In the genomic region with DNA sequence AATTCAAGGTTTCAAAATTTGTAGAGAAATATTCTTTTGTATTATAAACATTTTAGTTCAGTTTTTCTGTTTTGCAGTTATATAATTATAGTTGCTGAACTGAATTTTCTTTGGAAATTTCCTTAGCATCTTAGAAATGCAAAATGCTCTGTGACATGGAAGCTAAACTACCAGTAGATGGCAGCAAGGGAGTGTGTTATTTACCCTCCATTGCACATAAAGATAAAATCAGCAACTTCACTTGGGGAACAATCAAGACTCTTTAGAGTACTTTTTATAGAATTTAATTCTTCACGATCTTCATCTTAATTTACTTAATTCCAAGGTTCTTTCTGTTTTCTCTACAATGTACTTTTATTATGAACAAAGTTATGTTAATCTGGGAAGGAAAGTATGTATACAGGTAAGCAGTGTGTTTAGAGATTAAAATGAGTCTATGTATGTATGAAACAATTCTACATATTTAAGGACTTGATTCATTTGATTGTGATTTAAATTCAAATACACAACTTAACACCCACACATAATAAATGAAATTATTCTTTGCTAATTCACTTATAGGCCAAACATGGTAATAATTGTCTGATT, we compare ENCODE assay signal across 9 cellular contexts.
DNase-seq lines count a peak whose midpoint lies in the region; ATAC-seq and TF ChIP-seq lines count a peak whose summit lies in the region.
"Had no signal": no experiment of that assay in that cellular context is flagged by ENCODE, and none has a peak within 500 bp of the region (broad histone marks: within the 10 kb centered on the region; RNA-seq: fewer than 3 reads in every experiment).

No MANE protein-coding gene starts in this region.

- no peak overlapping the region for H3K27ac ChIP-seq in CD4-positive, CD25-positive, alpha-beta regulatory T cell (ENCODE audit: insufficient read depth, low read length, poor library complexity, severe bottlenecking)
- no peak overlapping the region for H3K27ac ChIP-seq in PC-3 (ENCODE audit: low read length)
- no peak overlapping the region for H3K27ac ChIP-seq in neural cell (ENCODE audit: low read length)

- CTCF ChIA-PET in PC-3 (lab: Charles Lee), result interaction anchor here (0.7 to 1.0 kb wide), 3 partner anchors 56 to 403 kb away, joined by 3 to 5 read pairs (median 4); no protein-coding TSS in a partner anchor

- no peak overlapping the region for H3K4me3 ChIP-seq in CD4-positive, CD25-positive, alpha-beta regulatory T cell (ENCODE audit: low read depth, low read length)
- H3K4me3 ChIP-seq in PC-3 (ENCODE audit: low read length) (no peak overlapping the region), neural cell (ENCODE audit: low read length) (no peak overlapping the region)

- ATAC-seq in CD4-positive, CD25-positive, alpha-beta regulatory T cell (ENCODE audit: low read depth in 2 of 2), result no peak
- peak; percentile 60 for ATAC-seq in GM19035 (IDR thresholded peaks at IDR 0.05; ENCODE audit: unreplicated experiment)
- ATAC-seq in PC-3, result peak; percentile 62
- no peak for ATAC-seq in stimulated activated memory B cell treated with anti-CD40 and anti-IgM and Interleukin-4, amounts not matched to agents 10 μg/mL and 1 μg/mL and 100 μg/mL, for 72 hours

- H3K36me3 ChIP-seq in CD4-positive, CD25-positive, alpha-beta regulatory T cell (ENCODE audit: control insufficient read depth, insufficient read depth, low read length), result no peaks in the 10 kb centered on the region
- H3K36me3 ChIP-seq in PC-3 (ENCODE audit: low read depth, low read length) (no peaks in the 10 kb centered on the region), neural cell (ENCODE audit: insufficient read depth, low read length) (no peaks in the 10 kb centered on the region)

- H2AFZ ChIP-seq in PC-3 (ENCODE audit: low read length) (no peak overlapping the region), neural cell (ENCODE audit: low read depth, low read length) (no peak overlapping the region)

- H3K9me2 ChIP-seq in PC-3 (replicated peaks; ENCODE audit: low read length) (no peaks in the 10 kb centered on the region), neural cell (ENCODE audit: insufficient read depth, low read length) (no peaks in the 10 kb centered on the region)

- no peak overlapping the region for H3K4me3 Mint-ChIP-seq in CD4-positive, CD25-positive, alpha-beta regulatory T cell
- no peak overlapping the region for H3K4me3 Mint-ChIP-seq in endothelial cell (ENCODE audit: unreplicated experiment)
- no peak overlapping the region for H3K4me3 Mint-ChIP-seq in stimulated activated memory B cell treated with anti-CD40 and anti-IgM and Interleukin-4, amounts not matched to agents 10 μg/mL and 1 μg/mL and 100 μg/mL, for 72 hours
- H3K4me3 Mint-ChIP-seq: IgD-negative memory B cell had no signal

- H3K79me2 ChIP-seq in PC-3 (ENCODE audit: low read length) (no peaks in the 10 kb centered on the region), neural cell (replicated peaks; ENCODE audit: insufficient read depth, low read length) (no peaks in the 10 kb centered on the region)

- no peaks in the 10 kb centered on the region for H3K4me1 ChIP-seq in CD4-positive, CD25-positive, alpha-beta regulatory T cell (ENCODE audit: control insufficient read depth, insufficient read depth, low read length, poor library complexity, severe bottlenecking)
- no peaks in the 10 kb centered on the region for H3K4me1 ChIP-seq in PC-3 (ENCODE audit: insufficient read depth, low read length)

- intact Hi-C loops in PC-3 (cut with micrococcal nuclease), result loop anchor here (1.0 to 5.0 kb wide), 7 partner anchors 55 to 1070 kb away; partner anchors contain the start of gene THSD7A

- TF ChIP-seq CTCF in PC-3 (conservative IDR thresholded peaks at IDR 0.05; ENCODE audit: low read depth, low read length) (peak; percentile 87), endothelial cell (IDR thresholded peaks at IDR 0.05; ENCODE audit: unreplicated experiment) (peak; percentile 46), neural cell (IDR thresholded peaks at IDR 0.05; ENCODE audit: poor library complexity, severe bottlenecking) (peak; percentile 83)

- no peak for TF ChIP-seq EP300 in Ishikawa (IDR thresholded peaks at IDR 0.05; ENCODE audit: borderline replicate concordance)
- no peak for TF ChIP-seq EP300 in neural cell (conservative IDR thresholded peaks at IDR 0.05; ENCODE audit: poor library complexity, severe bottlenecking)

- no peaks in the 10 kb centered on the region for H3K27me3 ChIP-seq in CD4-positive, CD25-positive, alpha-beta regulatory T cell (ENCODE audit: control insufficient read depth, insufficient read depth, low read length)
- H3K27me3 ChIP-seq in PC-3 (ENCODE audit: low read length) (no peaks in the 10 kb centered on the region), neural cell (ENCODE audit: insufficient read depth, low read depth, low read length) (no peaks in the 10 kb centered on the region)

- no peaks in the 10 kb centered on the region for H3K27me3 Mint-ChIP-seq in CD4-positive, CD25-positive, alpha-beta regulatory T cell
- peaks cover 1% of the 10 kb centered on the region for H3K27me3 Mint-ChIP-seq in endothelial cell (ENCODE audit: unreplicated experiment)
- H3K27me3 Mint-ChIP-seq in stimulated activated memory B cell treated with anti-CD40 and anti-IgM and Interleukin-4, amounts not matched to agents 10 μg/mL and 1 μg/mL and 100 μg/mL, for 72 hours, result no peaks in the 10 kb centered on the region
- H3K27me3 Mint-ChIP-seq: IgD-negative memory B cell had no signal

- no peaks in the 10 kb centered on the region for H3K4me1 Mint-ChIP-seq in CD4-positive, CD25-positive, alpha-beta regulatory T cell
- no peaks in the 10 kb centered on the region for H3K4me1 Mint-ChIP-seq in endothelial cell (ENCODE audit: unreplicated experiment)
- H3K4me1 Mint-ChIP-seq in stimulated activated memory B cell treated with anti-CD40 and anti-IgM and Interleukin-4, amounts not matched to agents 10 μg/mL and 1 μg/mL and 100 μg/mL, for 72 hours, result no peaks in the 10 kb centered on the region
- H3K4me1 Mint-ChIP-seq: IgD-negative memory B cell had no signal

- no peak overlapping the region for H3K9ac ChIP-seq in PC-3 (ENCODE audit: low read length)
- no peak overlapping the region for H3K9ac ChIP-seq in neural cell (ENCODE audit: low read length)

- POLR2A ChIA-PET in PC-3 (lab: Charles Lee; ENCODE audit: unreplicated experiment), result no interaction called here

- H3K9me3 ChIP-seq in CD4-positive, CD25-positive, alpha-beta regulatory T cell (ENCODE audit: control insufficient read depth in 2 of 2, low read length in 2 of 2), result no peaks in the 10 kb centered on the region
- H3K9me3 ChIP-seq in PC-3 (ENCODE audit: low read length) (no peaks in the 10 kb centered on the region), neural cell (ENCODE audit: low read length) (no peaks in the 10 kb centered on the region)

- no TSS peak for BruUV-seq in PC-3 (replicated peaks; lab: Mats Ljungman, UMichigan)

- H3F3A ChIP-seq in PC-3 (ENCODE audit: low read length, unreplicated experiment), result no peaks in the 10 kb centered on the region
- H3F3A ChIP-seq in neural cell (ENCODE audit: insufficient read depth, low read length, poor library complexity, severe bottlenecking), result peaks cover 2% of the 10 kb centered on the region

- peak in 2 of 3 donors; percentile 5 to 36 for DNase-seq in CD4-positive, CD25-positive, alpha-beta regulatory T cell
- DNase-seq in PC-3, result peak; percentile 74
- DNase-seq in endothelial cell (ENCODE audit: low spot score), result peak; percentile 9
- DNase-seq in activated gamma-delta T cell treated with Interleukin-2 at 50 U/mL for 16 hours, result no peak

- no peaks in the 10 kb centered on the region for H3K36me3 Mint-ChIP-seq in CD4-positive, CD25-positive, alpha-beta regulatory T cell
- peaks cover 6% of the 10 kb centered on the region for H3K36me3 Mint-ChIP-seq in endothelial cell (ENCODE audit: low read depth, unreplicated experiment)
- H3K36me3 Mint-ChIP-seq in stimulated activated memory B cell treated with anti-CD40 and anti-IgM and Interleukin-4, amounts not matched to agents 10 μg/mL and 1 μg/mL and 100 μg/mL, for 72 hours, result no peaks in the 10 kb centered on the region
- H3K36me3 Mint-ChIP-seq: IgD-negative memory B cell had no signal

- no peak overlapping the region for H3K4me2 ChIP-seq in PC-3 (ENCODE audit: low read length)
- no peak overlapping the region for H3K4me2 ChIP-seq in neural cell (ENCODE audit: low read length)

- no peak overlapping the region for H3K27ac Mint-ChIP-seq in CD4-positive, CD25-positive, alpha-beta regulatory T cell
- H3K27ac Mint-ChIP-seq in endothelial cell (ENCODE audit: unreplicated experiment), result no peak overlapping the region
- no peak overlapping the region for H3K27ac Mint-ChIP-seq in stimulated activated memory B cell treated with anti-CD40 and anti-IgM and Interleukin-4, amounts not matched to agents 10 μg/mL and 1 μg/mL and 100 μg/mL, for 72 hours
- H3K27ac Mint-ChIP-seq: IgD-negative memory B cell had no signal

- H4K20me1 ChIP-seq in PC-3 (ENCODE audit: low read length) (no peaks in the 10 kb centered on the region), neural cell (ENCODE audit: insufficient read depth) (no peaks in the 10 kb centered on the region)

- H3K9me3 Mint-ChIP-seq in CD4-positive, CD25-positive, alpha-beta regulatory T cell, result peaks cover 0 to 1% (median 0%) of the 10 kb centered on the region in 7 donors
- H3K9me3 Mint-ChIP-seq in endothelial cell (ENCODE audit: unreplicated experiment), result no peaks in the 10 kb centered on the region
- H3K9me3 Mint-ChIP-seq in stimulated activated memory B cell treated with anti-CD40 and anti-IgM and Interleukin-4, amounts not matched to agents 10 μg/mL and 1 μg/mL and 100 μg/mL, for 72 hours, result no peaks in the 10 kb centered on the region
- H3K9me3 Mint-ChIP-seq: IgD-negative memory B cell had no signal

- peak; percentile 93 for TF ChIP-seq RAD21 in Ishikawa (IDR thresholded peaks at IDR 0.05; ENCODE audit: low read depth)
- peak; percentile 91 for TF ChIP-seq RAD21 in neural cell (conservative IDR thresholded peaks at IDR 0.05)

TF ChIP-seq in Ishikawa, 13 proteins besides CTCF, POLR2A, EP300 and RAD21:
- no peak for TF ChIP-seq CEBPB (IDR thresholded peaks at IDR 0.05)

TF ChIP-seq in neural cell, 6 proteins besides CTCF, POLR2A, EP300 and RAD21 (continues in another document):
- TF ChIP-seq POLR2AphosphoS5 (IDR thresholded peaks at IDR 0.05), result no peak

Comparison
In these comparisons a context has a peak if more than half of its experiments do, and no peak if none do; other contexts are left out.
1. ATAC-seq: peak in GM19035 (single experiment) and PC-3 (single experiment); none in CD4-positive, CD25-positive, alpha-beta regulatory T cell (0 of 2) and stimulated activated memory B cell treated with anti-CD40 and anti-IgM and Interleukin-4, amounts not matched to agents 10 μg/mL and 1 μg/mL and 100 μg/mL, for 72 hours (single experiment).
2. Peak in every context shown above with its lines, with median percentiles within 50 percentile points of each other: CTCF ChIP-seq.